8 cellular contexts compared by ENCODE assay signal in the genomic region with DNA sequence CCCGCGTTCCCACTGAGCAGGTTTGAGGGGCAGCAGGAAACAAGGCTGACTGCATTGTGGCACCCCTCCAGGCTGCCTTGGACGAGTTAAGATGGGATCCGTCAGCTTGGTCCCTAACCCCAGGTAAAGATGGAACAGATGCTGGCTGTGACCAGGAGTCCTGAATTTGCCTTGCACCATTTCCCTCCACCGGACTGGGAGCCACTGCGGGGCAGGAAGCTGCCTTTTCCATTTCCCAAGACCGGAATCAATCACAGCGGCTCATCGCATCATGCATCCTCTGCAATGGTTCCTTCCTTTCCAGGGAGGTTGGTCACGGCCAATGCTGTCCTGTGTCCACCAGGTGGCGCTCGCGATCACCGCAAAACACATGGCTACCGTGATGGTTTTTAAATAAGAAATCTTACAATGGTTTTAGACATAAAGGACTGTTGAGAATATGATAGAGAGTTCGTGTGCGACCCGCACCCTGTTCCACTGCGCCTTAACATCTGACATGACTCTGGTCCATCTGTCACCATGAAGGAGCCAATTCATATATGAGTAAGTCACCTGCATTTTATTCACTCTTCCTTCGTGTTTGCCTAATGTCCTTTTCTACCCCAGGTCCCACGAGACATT. TPM values are rescaled to one million over a fixed set of nuclear protein-coding genes. Genes with fewer than 3 reads are reported as not detected.
DNase-seq lines count a peak whose midpoint lies in the region; ATAC-seq, FAIRE-seq and TF ChIP-seq lines count a peak whose summit lies in the region.

No MANE protein-coding gene starts in this region.

- H3K27me3 ChIP-seq in right atrium auricular region, result no peaks in the 10 kb centered on the region

- H3K9me3 ChIP-seq in right atrium auricular region, result no peaks in the 10 kb centered on the region

- no peak for TF ChIP-seq POLR2A in GM12891 (IDR thresholded peaks at IDR 0.05; ENCODE audit: low read depth, low read length)

- FAIRE-seq in GM12891 (lab: Jason Lieb, UNC), result peak; percentile 90

- no peak for ATAC-seq in GM19351 (IDR thresholded peaks at IDR 0.05; ENCODE audit: unreplicated experiment)
- no peak for ATAC-seq in GM19395 (IDR thresholded peaks at IDR 0.05; ENCODE audit: unreplicated experiment)

- no peaks in the 10 kb centered on the region for H3K36me3 ChIP-seq in right atrium auricular region

- no peak overlapping the region for H3K27ac ChIP-seq in right atrium auricular region

- peaks cover 0 to 10% of the 10 kb centered on the region in 2 donors for H3K4me1 ChIP-seq in right atrium auricular region

- DNase-seq in GM12891 (ENCODE audit: insufficient read length, low spot score) (no peak), NCI-H187 (lab: John Stamatoyannopoulos, UW) (peak; percentile 46 to 70), T-helper 22 cell (ENCODE audit: low read depth) (peak; percentile 56), amniotic stem cell (lab: John Stamatoyannopoulos, UW) (peak; percentile 64), right atrium auricular region (ENCODE audit: low spot score) (peak; percentile 95), retina (peak; percentile 92)

- H3K4me3 ChIP-seq in right atrium auricular region, result no peak overlapping the region

- peak; percentile 92 to 97 for TF ChIP-seq CTCF in right atrium auricular region (IDR thresholded peaks at IDR 0.05)

TF ChIP-seq in GM12891, 5 proteins besides CTCF, POLR2A, EP300 and RAD21:
- TF ChIP-seq TAF1 (IDR thresholded peaks at IDR 0.05; ENCODE audit: low read depth, low read length) (no peak), PAX5 (IDR thresholded peaks at IDR 0.05; ENCODE audit: insufficient read depth, low read length, severe bottlenecking) (peak; percentile 57), POU2F2 (IDR thresholded peaks at IDR 0.05; ENCODE audit: low read depth, low read length) (peak; percentile 9; the same call in 1 of the 2 replicates), POLR2AphosphoS5 (IDR thresholded peaks at IDR 0.05; ENCODE audit: low read depth, low read length) (no peak)

RNA-seq across cellular contexts. Expression of a gene that starts 6.8 kb away (rescaled TPM):
- 2.6 TPM for polyA plus RNA-seq in GM12891 (2012; ENCODE audit: low read depth, missing spikeins)
- 1 to 10 TPM; 5.3 to 6.9 TPM for total RNA-seq in right atrium auricular region
